Comparison of ENCODE assay signal across 8 cellular contexts in genomic region chr13:106619688-106620555, GRCh38. TPM values are rescaled to one million over a fixed set of nuclear protein-coding genes. Genes with fewer than 3 reads are reported as not detected.
DNase-seq lines count a peak whose midpoint lies in the region; ATAC-seq, FAIRE-seq and TF ChIP-seq lines count a peak whose summit lies in the region.

No MANE protein-coding gene starts in this region.

- intact Hi-C loops in HepG2 (cut with micrococcal nuclease; ENCODE audit: unreplicated experiment), result loop anchor here (2.0 to 5.0 kb wide), 3 partner anchors 57 to 502 kb away; no protein-coding TSS in a partner anchor

- in situ Hi-C loops in HepG2 (cut with HindIII; ENCODE audit: extremely low pct_ligation_motif_present, low pct_unique_long_range_greater_than_20kb), result no loop called here

- no peaks in the 10 kb centered on the region for H4K20me1 ChIP-seq in HepG2 (ENCODE audit: insufficient read depth, low read length)

- peak overlapping the region; percentile 56 for H3K4me2 ChIP-seq in HepG2 (ENCODE audit: low read depth, low read length)

- no peak overlapping the region for H3K27ac ChIP-seq in AG04450 (ENCODE audit: low read depth, low read length)
- no peak overlapping the region for H3K27ac ChIP-seq in HepG2 (ENCODE audit: extremely low read length, insufficient read depth, low read length)
- H3K27ac ChIP-seq in thoracic aorta, result no peak overlapping the region

- no peak for TF ChIP-seq POLR2A in HepG2 (IDR thresholded peaks at IDR 0.05; ENCODE audit: insufficient read depth in 1 of 2, low read depth in 2 of 2, low read length in 2 of 2)

- TF ChIP-seq CTCF in AG04450 (IDR thresholded peaks at IDR 0.05; ENCODE audit: low read depth, low read length) (peak; percentile 94), GM12865 (IDR thresholded peaks at IDR 0.05; ENCODE audit: insufficient read depth, low read depth, low read length, missing control alignments) (peak; percentile 75), LNCaP clone FGC (IDR thresholded peaks at IDR 0.05; ENCODE audit: control insufficient read depth, extremely low read depth, insufficient read depth) (peak; percentile 78), choroid plexus epithelial cell (conservative IDR thresholded peaks at IDR 0.05; ENCODE audit: low read depth, low read length) (peak; percentile 93), HepG2 (CRISPR knock-in tag; IDR thresholded peaks at IDR 0.05) (peak; percentile 84), thoracic aorta (IDR thresholded peaks at IDR 0.05) (peak; percentile 79)

- CTCF ChIA-PET in AG04450 (lab: Charles Lee) (interaction anchor here (0.5 to 3.4 kb wide), 29 partner anchors 10 to 1970 kb away, joined by 3 to 32 read pairs (median 5); partner anchors contain the start of genes ARGLU1 and EFNB2), HEK293T (lab: Yijun Ruan, JAX) (interaction anchor here (0.5 to 1.2 kb wide), 7 partner anchors 8 to 179 kb away, joined by 3 to 6 read pairs (median 3); no protein-coding TSS in a partner anchor), HepG2 (lab: Yijun Ruan, JAX; ENCODE audit: low intra/inter-chr PET ratio, low total read pairs) (no interaction called here)

- DNase-seq in AG04450 (ENCODE audit: low read depth, low spot score) (peak; percentile 32), GM12865 (ENCODE audit: low read depth) (peak; percentile 52), HEK293T (ENCODE audit: extremely low spot score) (peak; percentile 55), LNCaP clone FGC (ENCODE audit: low read depth) (no peak), RCC 7860 (ENCODE audit: low spot score) (peak; percentile 41), choroid plexus epithelial cell (ENCODE audit: low read depth) (peak; percentile 84), HepG2 (ENCODE audit: low spot score) (peak; percentile 40), thoracic aorta (ENCODE audit: low spot score) (no peak)

- H2AFZ ChIP-seq in HepG2 (ENCODE audit: low read length), result no peak overlapping the region

- H3K4me1 ChIP-seq in HepG2 (ENCODE audit: insufficient read depth, low read length) (no peaks in the 10 kb centered on the region), thoracic aorta (ENCODE audit: control insufficient read depth in 1 of 2, low read depth in 2 of 2) (no peaks in the 10 kb centered on the region)

- BruUV-seq in HepG2 (replicated peaks; lab: Mats Ljungman, UMichigan), result no TSS peak

- H3K79me2 ChIP-seq in HepG2 (ENCODE audit: insufficient read depth, low read length), result no peaks in the 10 kb centered on the region

- TF ChIP-seq EP300 in HepG2 (IDR thresholded peaks at IDR 0.05; ENCODE audit: low read depth in 2 of 2, low read length in 2 of 2) (no peak), HepG2 (CRISPR knock-in tag; IDR thresholded peaks at IDR 0.05; ENCODE audit: borderline replicate concordance) (no peak)

- no peak overlapping the region for H3K9ac ChIP-seq in HepG2 (ENCODE audit: insufficient read depth, low read depth, low read length)

- no peak overlapping the region for H3K4me3 ChIP-seq in AG04450 (ENCODE audit: low read depth, low read length)
- no peak overlapping the region for H3K4me3 ChIP-seq in GM12865 (ENCODE audit: low read depth, low read length)
- no peak overlapping the region for H3K4me3 ChIP-seq in LNCaP clone FGC (ENCODE audit: low read depth, low read length)
- peak overlapping the region; percentile 31 for H3K4me3 ChIP-seq in choroid plexus epithelial cell (ENCODE audit: low read depth, low read length)
- H3K4me3 ChIP-seq in HepG2 (replicated peaks in 1 of 3; ENCODE audit: insufficient read depth in 1 of 3, low read depth in 2 of 3, low read length in 3 of 3), result no peak overlapping the region
- H3K4me3 ChIP-seq in thoracic aorta, result peak overlapping the region; percentile 52

- peak; percentile 99 for ATAC-seq in HepG2
- ATAC-seq in thoracic aorta (ENCODE audit: insufficient number of reproducible peaks, low FRiP score, low read depth), result peak; percentile 79

- 20% methylated on average over 10 of the region's 10 CpGs for WGBS in HepG2 (ENCODE audit: low lambda C conversion rate)

- POLR2A ChIA-PET in AG04450 (lab: Yijun Ruan, JAX), result interaction anchor here (0.6 kb wide), 1 partner anchor 40 kb away, joined by 3 read pairs; no protein-coding TSS in a partner anchor
- POLR2A ChIA-PET in HEK293T (lab: Yijun Ruan, JAX), result interaction anchor here (0.6 kb wide), 1 partner anchor 84 kb away, joined by 3 read pairs; the partner anchor contains the start of gene EFNB2
- POLR2A ChIA-PET in HepG2 (lab: Yijun Ruan, JAX), result no interaction called here

- FAIRE-seq in RCC 7860 (lab: Jason Lieb, UNC) (peak; percentile 39), HepG2 (lab: Jason Lieb, UNC) (peak; percentile 48)

- no peaks in the 10 kb centered on the region for H3K36me3 ChIP-seq in HepG2 (replicated peaks in 1 of 2; ENCODE audit: control insufficient read depth in 1 of 2, insufficient read depth in 2 of 2, low read length in 2 of 2)
- no peaks in the 10 kb centered on the region for H3K36me3 ChIP-seq in thoracic aorta

- H3K27me3 ChIP-seq in AG04450 (ENCODE audit: control insufficient read depth, insufficient read depth, low read length) (peaks cover 29% of the 10 kb centered on the region), HepG2 (ENCODE audit: control insufficient read depth in 1 of 2, insufficient read depth in 2 of 2, low read length in 2 of 2) (peaks cover 2 to 29% of the 10 kb centered on the region in 2 experiments; a peak in 3 of 5 replicates), thoracic aorta (replicated peaks; ENCODE audit: insufficient read depth) (no peaks in the 10 kb centered on the region)

- no peak for TF ChIP-seq RAD21 in HepG2 (CRISPR knock-in tag; IDR thresholded peaks at IDR 0.05)

- no peaks in the 10 kb centered on the region for H3K9me3 ChIP-seq in AG04450 (ENCODE audit: control insufficient read depth, insufficient read depth, low read length)
- H3K9me3 ChIP-seq in HepG2 (ENCODE audit: low read length), result no peaks in the 10 kb centered on the region
- no peaks in the 10 kb centered on the region for H3K9me3 ChIP-seq in thoracic aorta

TF ChIP-seq in HEK293T, 16 proteins besides CTCF, POLR2A, EP300 and RAD21 (continues in another document):
- TF ChIP-seq ELF4 (IDR thresholded peaks at IDR 0.05) (no peak), FOXA1 (IDR thresholded peaks at IDR 0.05) (no peak), PKNOX1 (IDR thresholded peaks at IDR 0.05) (no peak), L3MBTL2 (conservative IDR thresholded peaks at IDR 0.05) (no peak), TARDBP (IDR thresholded peaks at IDR 0.05) (no peak), LEF1 (IDR thresholded peaks at IDR 0.05; ENCODE audit: borderline replicate concordance) (no peak), CTBP1 (IDR thresholded peaks at IDR 0.05; ENCODE audit: borderline replicate concordance) (no peak)

TF ChIP-seq in HepG2, 621 proteins besides CTCF, POLR2A, EP300 and RAD21 (continues in another document):
- TF ChIP-seq ZFP36 (IDR thresholded peaks at IDR 0.05; ENCODE audit: borderline replicate concordance, low read depth, low read length, partially characterized antibody) (peak; percentile 22), ATRX (CRISPR knock-in tag; IDR thresholded peaks at IDR 0.05; ENCODE audit: borderline replicate concordance) (no peak), BCLAF1 (IDR thresholded peaks at IDR 0.05) (no peak), STAG1 (CRISPR knock-in tag; IDR thresholded peaks at IDR 0.05) (peak; percentile 70), AGO1 (IDR thresholded peaks at IDR 0.05; ENCODE audit: low read depth, low read length, poor library complexity, severe bottlenecking) (no peak)

RNA-seq across cellular contexts. Expression of gene ARGLU1, which starts 52.0 kb away (rescaled TPM):
- polyA plus RNA-seq in AG04450 (2011; rRNA removed) (53.3 and 80.3 TPM in 2 replicates), HepG2 (2011; rRNA removed) (70.6 and 81.6 TPM in 2 replicates)
- 7.6 and 11.6 TPM in 2 replicates for polyA minus RNA-seq in AG04450 (2011; rRNA and poly(A)+ RNA removed)
- total RNA-seq in HepG2 (2016; rRNA removed; fragmentation: Illumina TruSeq; extraction: Trizol) (27.2 and 47.1 TPM in 2 replicates), thoracic aorta (100 to 1,000 TPM; 112 to 159 TPM)
- 11.8 and 17.4 TPM in 2 replicates for total RNA-seq in HepG2 (2016; cell fraction: cytosol; rRNA removed; fragmentation: Illumina TruSeq; extraction: Trizol; ENCODE audit: low read depth)
- total RNA-seq in HepG2 (2016; cell fraction: insoluble cytoplasmic fraction; rRNA removed; fragmentation: Illumina TruSeq; extraction: Trizol), result 25.5 and 51.3 TPM in 2 replicates
- 9.4 and 9.9 TPM in 2 replicates for total RNA-seq in HepG2 (2016; cell fraction: membrane; rRNA removed; fragmentation: Illumina TruSeq; extraction: Trizol)
- 100 and 117 TPM in 2 replicates for total RNA-seq in HepG2 (2016; cell fraction: nucleus; rRNA removed; fragmentation: Illumina TruSeq; extraction: Trizol)
- polyA plus RNA-seq in HepG2 (2011; cell fraction: cytosol; rRNA removed), result 10.8 and 12.2 TPM in 2 replicates
- 336 and 397 TPM in 2 replicates for polyA plus RNA-seq in HepG2 (2011; cell fraction: nucleus; rRNA removed)
- 62.3 and 76.1 TPM in 2 replicates for polyA plus RNA-seq in HepG2 (2012)
- 1.0 and 1.9 TPM in 2 replicates for polyA plus RNA-seq in HepG2 (2016; cell fraction: cytosol; fragmentation: Illumina TruSeq; extraction: Trizol; ENCODE audit: low read depth)
- 50.3 and 50.9 TPM in 2 replicates for polyA plus RNA-seq in HepG2 (2016; cell fraction: insoluble cytoplasmic fraction; fragmentation: Illumina TruSeq; extraction: Trizol; ENCODE audit: low read depth)
- 3.7 and 3.8 TPM in 2 replicates for polyA plus RNA-seq in HepG2 (2016; cell fraction: membrane; fragmentation: Illumina TruSeq; extraction: Trizol; ENCODE audit: low read depth)
- polyA plus RNA-seq in HepG2 (2016; cell fraction: nucleus; fragmentation: Illumina TruSeq; extraction: Trizol; ENCODE audit: insufficient read depth, low read depth), result 268 and 280 TPM in 2 replicates
- polyA minus RNA-seq in HepG2 (2011; rRNA and poly(A)+ RNA removed; ENCODE audit: low replicate concordance), result 8.6 and 10.0 TPM in 2 replicates
- polyA minus RNA-seq in HepG2 (2011; cell fraction: cytosol; rRNA and poly(A)+ RNA removed), result 4.7 and 5.7 TPM in 2 replicates
- 125 and 143 TPM in 2 replicates for polyA minus RNA-seq in HepG2 (2011; cell fraction: nucleus; rRNA and poly(A)+ RNA removed)

Comparison
In these comparisons a context has a peak if more than half of its experiments do, and no peak if none do; other contexts are left out.
1. DNase-seq: peak in AG04450 (single experiment), GM12865 (single experiment), HEK293T (single experiment), RCC 7860 (single experiment), choroid plexus epithelial cell (single experiment) and HepG2 (single experiment); none in LNCaP clone FGC (single experiment) and thoracic aorta (single experiment).
2. H3K4me3 ChIP-seq: peak in choroid plexus epithelial cell (single experiment) and thoracic aorta (single experiment); none in AG04450 (single experiment), GM12865 (single experiment), LNCaP clone FGC (single experiment) and HepG2 (0 of 3).
3. Peak in every context shown above with its lines, with median percentiles within 50 percentile points of each other: CTCF ChIP-seq.